10 cellular contexts compared by ENCODE assay signal in the genomic region with DNA sequence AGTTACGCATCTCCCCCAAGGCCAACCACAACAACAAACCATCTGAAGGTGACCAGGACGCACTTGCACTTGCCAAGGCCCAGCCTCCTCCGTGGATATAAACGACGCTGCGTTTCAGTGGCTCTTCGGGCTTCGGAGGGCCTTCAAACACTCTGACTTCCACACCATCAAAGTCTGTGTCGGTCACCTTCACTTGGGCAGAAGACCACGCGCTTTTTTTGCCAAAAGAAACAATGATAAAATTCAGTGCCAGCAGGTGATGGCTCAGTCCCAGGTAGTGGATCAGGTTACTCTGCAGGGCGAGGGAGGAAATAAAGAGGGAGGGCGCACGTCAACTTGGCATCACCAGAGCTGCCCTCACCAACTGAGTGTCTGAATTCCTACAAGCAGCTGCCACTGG.
DNase-seq lines count a peak whose midpoint lies in the region; ATAC-seq, FAIRE-seq and TF ChIP-seq lines count a peak whose summit lies in the region.
"Had no signal": no experiment of that assay in that cellular context is flagged by ENCODE, and none has a peak within 500 bp of the region (broad histone marks: within the 10 kb centered on the region; RNA-seq: fewer than 3 reads in every experiment).

No MANE protein-coding gene starts in this region.

- H3K27ac ChIP-seq in HEK293 (ENCODE audit: extremely low read depth, low read depth, low read length) (no peak overlapping the region), parathyroid adenoma (peak overlapping the region; percentile 94), A673 (ENCODE audit: low read depth, low read length, poor library complexity, severe bottlenecking) (no peak overlapping the region)

- H3K9ac ChIP-seq in parathyroid adenoma, result no peak overlapping the region

- FAIRE-seq in GM12891 (lab: Jason Lieb, UNC), result no peak

- POLR2A ChIA-PET in HEK293 (lab: Yijun Ruan, JAX) (no interaction called here), MCF 10A (lab: Yijun Ruan, JAX) (interaction anchor here (1.1 to 1.8 kb wide), 3 partner anchors 12 to 102 kb away, joined by 3 to 7 read pairs (median 3); no protein-coding TSS in a partner anchor), A673 (lab: Charles Lee; ENCODE audit: low non-redundant PET) (no interaction called here)

- no peak overlapping the region for H3K27ac Mint-ChIP-seq in MCF 10A (ENCODE audit: low read depth, unreplicated experiment)
- H3K27ac Mint-ChIP-seq: CD4-positive, alpha-beta T cell had no signal

- TF ChIP-seq POLR2A in GM12891 (IDR thresholded peaks at IDR 0.05; ENCODE audit: low read depth, low read length), result no peak

- peaks cover 6% of the 10 kb centered on the region for H3K79me2 ChIP-seq in parathyroid adenoma

- peak overlapping the region; percentile 50 for H3K4me2 ChIP-seq in parathyroid adenoma (ENCODE audit: low read length)

- H3K27me3 Mint-ChIP-seq in MCF 10A (ENCODE audit: insufficient read depth, unreplicated experiment), result no peaks in the 10 kb centered on the region
- H3K27me3 Mint-ChIP-seq: CD4-positive, alpha-beta T cell had no signal

- H3K4me1 Mint-ChIP-seq in MCF 10A (ENCODE audit: insufficient read depth, unreplicated experiment), result peaks cover 8% of the 10 kb centered on the region
- H3K4me1 Mint-ChIP-seq: neural crest cell had no signal

- H3K36me3 ChIP-seq in HEK293 (ENCODE audit: control insufficient read depth in 2 of 2, insufficient read depth in 1 of 2, low read length in 2 of 2) (no peaks in the 10 kb centered on the region), parathyroid adenoma (ENCODE audit: control insufficient read depth, insufficient read depth, low read length) (no peaks in the 10 kb centered on the region), A673 (ENCODE audit: insufficient read depth, low read length, poor library complexity, severe bottlenecking) (no peaks in the 10 kb centered on the region)

- H3K4me3 ChIP-seq in HEK293 (ENCODE audit: low read depth, low read length) (no peak overlapping the region), parathyroid adenoma (ENCODE audit: low read depth, low read length) (peak overlapping the region; percentile 45), A673 (ENCODE audit: low read depth, low read length, poor library complexity, severe bottlenecking) (no peak overlapping the region)

- CTCF ChIA-PET in HEK293 (lab: Yijun Ruan, JAX), result no interaction called here
- CTCF ChIA-PET in MCF 10A (lab: Yijun Ruan, JAX), result interaction anchor here (1.0 to 2.8 kb wide), 2 partner anchors 19 to 21 kb away, joined by 3 to 14 read pairs; no protein-coding TSS in a partner anchor
- CTCF ChIA-PET in A673 (lab: Charles Lee), result no interaction called here

- H3K9me3 Mint-ChIP-seq in MCF 10A (ENCODE audit: unreplicated experiment), result no peaks in the 10 kb centered on the region
- H3K9me3 Mint-ChIP-seq: CD4-positive, alpha-beta T cell; neural crest cell had no signal

- no peaks in the 10 kb centered on the region for H3K9me3 ChIP-seq in HEK293 (ENCODE audit: control insufficient read depth, insufficient read depth, low read depth, low read length)
- no peaks in the 10 kb centered on the region for H3K9me3 ChIP-seq in parathyroid adenoma (ENCODE audit: control insufficient read depth, low read length)
- no peaks in the 10 kb centered on the region for H3K9me3 ChIP-seq in A673 (ENCODE audit: low read depth, low read length, poor library complexity, severe bottlenecking)

- H3K27me3 ChIP-seq in parathyroid adenoma (ENCODE audit: control insufficient read depth, insufficient read depth, low read length), result no peaks in the 10 kb centered on the region
- no peaks in the 10 kb centered on the region for H3K27me3 ChIP-seq in A673 (replicated peaks; ENCODE audit: insufficient read depth, low read depth, low read length, poor library complexity)

- DNase-seq in NCI-H2107 (lab: John Stamatoyannopoulos, UW) (peak; percentile 61), MCF 10A (ENCODE audit: unreplicated experiment) (peak; percentile 84), A673 (ENCODE audit: low spot score) (no peak), GM12891 (ENCODE audit: insufficient read length, low spot score) (no peak)
- DNase-seq: CD4-positive, alpha-beta T cell had no signal

- ATAC-seq in GM18873 (IDR thresholded peaks at IDR 0.05; ENCODE audit: low FRiP score, unreplicated experiment), result no peak
- ATAC-seq in HG03135 (IDR thresholded peaks at IDR 0.05; ENCODE audit: unreplicated experiment), result no peak

- intact Hi-C loops in MCF 10A (cut with micrococcal nuclease), result no loop called here
- intact Hi-C loops in A673 (cut with micrococcal nuclease; ENCODE audit: unreplicated experiment), result no loop called here

- BruUV-seq in MCF 10A (replicated peaks; lab: Mats Ljungman, UMichigan) (no TSS peak), A673 (replicated peaks; lab: Mats Ljungman, UMichigan) (no TSS peak)

- H3K36me3 Mint-ChIP-seq in MCF 10A (ENCODE audit: insufficient read depth, unreplicated experiment), result no peaks in the 10 kb centered on the region

- H3K4me1 ChIP-seq in HEK293 (ENCODE audit: control insufficient read depth, insufficient read depth, low read length), result peaks cover 7% of the 10 kb centered on the region
- peaks cover 44% of the 10 kb centered on the region for H3K4me1 ChIP-seq in parathyroid adenoma
- H3K4me1 ChIP-seq in A673 (ENCODE audit: insufficient read depth, low read length, poor library complexity, severe bottlenecking), result no peaks in the 10 kb centered on the region

- peak overlapping the region; percentile 76 for H2AFZ ChIP-seq in parathyroid adenoma

- no peak overlapping the region for H3K4me3 Mint-ChIP-seq in MCF 10A (ENCODE audit: unreplicated experiment)
- H3K4me3 Mint-ChIP-seq: CD4-positive, alpha-beta T cell; neural crest cell had no signal

- TF ChIP-seq CTCF in HEK293 (tag by site-specific recombination; IDR thresholded peaks at IDR 0.05), result no peak
- no peak for TF ChIP-seq CTCF in MCF 10A (IDR thresholded peaks at IDR 0.05; ENCODE audit: unreplicated experiment)
- TF ChIP-seq CTCF in parathyroid adenoma (IDR thresholded peaks at IDR 0.05), result no peak
- no peak for TF ChIP-seq CTCF in A673 (conservative IDR thresholded peaks at IDR 0.05; ENCODE audit: low read depth, low read length)

TF ChIP-seq in HEK293, 187 proteins besides CTCF, POLR2A, EP300 and RAD21 (continues in another document):
- TF ChIP-seq, protein P1, sequence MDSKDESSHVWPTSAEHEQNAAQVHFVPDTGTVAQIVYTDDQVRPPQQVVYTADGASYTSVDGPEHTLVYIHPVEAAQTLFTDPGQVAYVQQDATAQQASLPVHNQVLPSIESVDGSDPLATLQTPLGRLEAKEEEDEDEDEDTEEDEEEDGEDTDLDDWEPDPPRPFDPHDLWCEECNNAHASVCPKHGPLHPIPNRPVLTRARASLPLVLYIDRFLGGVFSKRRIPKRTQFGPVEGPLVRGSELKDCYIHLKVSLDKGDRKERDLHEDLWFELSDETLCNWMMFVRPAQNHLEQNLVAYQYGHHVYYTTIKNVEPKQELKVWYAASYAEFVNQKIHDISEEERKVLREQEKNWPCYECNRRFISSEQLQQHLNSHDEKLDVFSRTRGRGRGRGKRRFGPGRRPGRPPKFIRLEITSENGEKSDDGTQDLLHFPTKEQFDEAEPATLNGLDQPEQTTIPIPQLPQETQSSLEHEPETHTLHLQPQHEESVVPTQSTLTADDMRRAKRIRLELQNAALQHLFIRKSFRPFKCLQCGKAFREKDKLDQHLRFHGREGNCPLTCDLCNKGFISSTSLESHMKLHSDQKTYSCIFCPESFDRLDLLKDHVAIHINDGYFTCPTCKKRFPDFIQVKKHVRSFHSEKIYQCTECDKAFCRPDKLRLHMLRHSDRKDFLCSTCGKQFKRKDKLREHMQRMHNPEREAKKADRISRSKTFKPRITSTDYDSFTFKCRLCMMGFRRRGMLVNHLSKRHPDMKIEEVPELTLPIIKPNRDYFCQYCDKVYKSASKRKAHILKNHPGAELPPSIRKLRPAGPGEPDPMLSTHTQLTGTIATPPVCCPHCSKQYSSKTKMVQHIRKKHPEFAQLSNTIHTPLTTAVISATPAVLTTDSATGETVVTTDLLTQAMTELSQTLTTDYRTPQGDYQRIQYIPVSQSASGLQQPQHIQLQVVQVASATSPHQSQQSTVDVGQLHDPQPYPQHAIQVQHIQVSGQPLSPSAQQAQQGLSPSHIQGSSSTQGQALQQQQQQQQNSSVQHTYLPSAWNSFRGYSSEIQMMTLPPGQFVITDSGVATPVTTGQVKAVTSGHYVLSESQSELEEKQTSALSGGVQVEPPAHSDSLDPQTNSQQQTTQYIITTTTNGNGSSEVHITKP (tag by site-specific recombination; IDR thresholded peaks at IDR 0.05), result peak; percentile 57
- TF ChIP-seq ZNF10 (tag by site-specific recombination; IDR thresholded peaks at IDR 0.05), result peak; percentile 84
- TF ChIP-seq HOXA7 (CRISPR knock-in tag; IDR thresholded peaks at IDR 0.05; ENCODE audit: borderline replicate concordance), result no peak

TF ChIP-seq in GM12891, 5 proteins besides CTCF, POLR2A, EP300 and RAD21:
- TF ChIP-seq PAX5 (IDR thresholded peaks at IDR 0.05; ENCODE audit: insufficient read depth, low read length, severe bottlenecking) (no peak), SPI1 (IDR thresholded peaks at IDR 0.05; ENCODE audit: low read depth, low read length) (no peak), POLR2AphosphoS5 (IDR thresholded peaks at IDR 0.05; ENCODE audit: low read depth, low read length) (no peak), POU2F2 (IDR thresholded peaks at IDR 0.05; ENCODE audit: low read depth, low read length) (no peak), TAF1 (IDR thresholded peaks at IDR 0.05; ENCODE audit: low read depth, low read length) (no peak)

Comparison
In these comparisons a context has a peak if more than half of its experiments do, and no peak if none do; other contexts are left out.
1. DNase-seq: peak in NCI-H2107 (single experiment) and MCF 10A (single experiment); none in A673 (single experiment) and GM12891 (single experiment).